8 cellular contexts compared by ENCODE assay signal in the genomic region with DNA sequence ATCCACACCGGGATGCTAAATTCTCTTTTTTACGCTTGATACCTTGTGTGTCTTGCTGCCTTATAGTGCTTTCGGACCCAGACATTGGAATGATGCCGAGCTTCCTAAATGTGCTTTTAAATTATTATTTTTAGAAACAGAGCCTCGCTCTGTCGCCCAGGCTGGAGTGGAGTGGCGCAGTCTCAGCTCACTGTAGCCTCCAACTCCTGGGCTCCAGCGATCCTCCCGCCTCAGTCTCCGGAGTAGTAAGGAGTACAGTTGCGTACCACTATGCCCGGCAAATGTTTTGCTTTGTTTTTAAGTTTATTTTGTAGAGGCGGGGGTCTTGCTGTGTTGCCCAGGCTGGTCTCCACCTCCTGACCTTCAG. TPM values are rescaled to one million over a fixed set of nuclear protein-coding genes. Genes with fewer than 3 reads are reported as not detected.
A peak's percentile ranks its signal among the peaks of the same experiment; 100 is the strongest.
DNase-seq lines count a peak whose midpoint lies in the region; ATAC-seq and TF ChIP-seq lines count a peak whose summit lies in the region.

No MANE protein-coding gene starts in this region.

- H3K9me2 ChIP-seq in Karpas-422 (replicated peaks; ENCODE audit: insufficient read depth, low read length): no peaks in the 10 kb centered on the region

- H3K4me1 ChIP-seq in Karpas-422 (ENCODE audit: low read length) (peaks cover 14% of the 10 kb centered on the region), muscle layer of duodenum (ENCODE audit: control insufficient read depth in 1 of 2, insufficient read depth in 2 of 2, low read length in 2 of 2) (peaks cover 0 to 5% of the 10 kb centered on the region in 2 donors)

- H3K9ac ChIP-seq in Karpas-422 (ENCODE audit: low read length): peak overlapping the region; percentile 71

- no peaks in the 10 kb centered on the region for H3K36me3 ChIP-seq in Karpas-422 (ENCODE audit: insufficient read depth, low read length)
- no peaks in the 10 kb centered on the region for H3K36me3 ChIP-seq in muscle layer of duodenum (ENCODE audit: control insufficient read depth in 1 of 2, insufficient read depth in 2 of 2, low read length in 2 of 2)

- ATAC-seq in omental fat pad (ENCODE audit: low FRiP score): no peak

- H2AFZ ChIP-seq in Karpas-422 (ENCODE audit: low read length): peak overlapping the region; percentile 97

- no peaks in the 10 kb centered on the region for H3K79me2 ChIP-seq in Karpas-422 (ENCODE audit: low read length)

- H3K27ac ChIP-seq in 22Rv1 (peak overlapping the region; percentile 35), Karpas-422 (ENCODE audit: low read length) (no peak overlapping the region), coronary artery (peak overlapping the region; percentile 72 to 75), muscle layer of duodenum (ENCODE audit: low read length) (no peak overlapping the region)

- CTCF ChIA-PET in GM10248 (lab: Yijun Ruan, JAX): interaction anchor here (1.3 to 1.9 kb wide), 3 partner anchors 9 to 125 kb away, joined by 4 to 9 read pairs (median 5); no protein-coding TSS in a partner anchor

- no peaks in the 10 kb centered on the region for H3K27me3 ChIP-seq in Karpas-422 (ENCODE audit: low read length)
- no peaks in the 10 kb centered on the region for H3K27me3 ChIP-seq in muscle layer of duodenum (ENCODE audit: low read depth, low read length)

- POLR2A ChIA-PET in GM10248 (lab: Yijun Ruan, JAX): no interaction called here

- H4K20me1 ChIP-seq in Karpas-422 (ENCODE audit: insufficient read depth, low read depth, low read length): no peaks in the 10 kb centered on the region

- H3K9me3 ChIP-seq in Karpas-422 (ENCODE audit: low read length) (no peaks in the 10 kb centered on the region), muscle layer of duodenum (ENCODE audit: control insufficient read depth in 1 of 2, low read length in 2 of 2) (no peaks in the 10 kb centered on the region)

- no peak for TF ChIP-seq CTCF in 22Rv1 (IDR thresholded peaks at IDR 0.05)
- TF ChIP-seq CTCF in coronary artery (IDR thresholded peaks at IDR 0.05): no peak
- TF ChIP-seq CTCF in omental fat pad (IDR thresholded peaks at IDR 0.05): no peak
- no peak for TF ChIP-seq CTCF in GM10248 (IDR thresholded peaks at IDR 0.05; ENCODE audit: control extremely low read depth, extremely low read depth, low read depth, missing control alignments)

- H3K4me2 ChIP-seq in Karpas-422 (ENCODE audit: low read depth, low read length, poor library complexity, severe bottlenecking): peak overlapping the region; percentile 87

- H3K4me3 ChIP-seq in Karpas-422 (ENCODE audit: low read length): peak overlapping the region; percentile 69
- H3K4me3 ChIP-seq in coronary artery: peak overlapping the region; percentile 78
- H3K4me3 ChIP-seq in muscle layer of duodenum (ENCODE audit: low read depth in 1 of 2, low read length in 2 of 2): peak overlapping the region; percentile 52 to 78

- DNase-seq in Karpas-422 (no peak), coronary artery (ENCODE audit: low spot score) (no peak), omental fat pad (ENCODE audit: low spot score) (no peak), NCI-H1105 (lab: John Stamatoyannopoulos, UW) (no peak), AG08396 (ENCODE audit: low spot score) (no peak), GM10248 (ENCODE audit: extremely low spot score) (no peak)

RNA-seq across cellular contexts. Expression of a gene that starts 0.5 kb away (rescaled TPM):
- 0.37 and 0.79 TPM in 2 replicates for total RNA-seq in Karpas-422 (2014; rRNA removed; shearing (Covaris generic); ENCODE audit: low replicate concordance)
- total RNA-seq in omental fat pad: under 1 TPM; 0.36 to 0.63 (median 0.47) TPM

RNA-seq across cellular contexts. Expression of a gene that starts 31.2 kb away (rescaled TPM):
- total RNA-seq in Karpas-422 (2014; rRNA removed; shearing (Covaris generic); ENCODE audit: low replicate concordance): 10.4 and 16.0 TPM in 2 replicates
- total RNA-seq in omental fat pad: 10 to 100 TPM in 3 of 4 donors, 1 to 10 TPM in 1; 8.6 to 33.0 (median 18.6) TPM

Comparison
In these comparisons a context has a peak if more than half of its experiments do, and no peak if none do; other contexts are left out.
1. H3K27ac ChIP-seq: peak in 22Rv1 (single experiment) and coronary artery (2 of 2); none in Karpas-422 (single experiment) and muscle layer of duodenum (single experiment).
2. Peak in every context shown above with its lines, with median percentiles within 50 percentile points of each other: H3K4me3 ChIP-seq.